Comparison of ENCODE assay signal across 11 cellular contexts in the genomic region with DNA sequence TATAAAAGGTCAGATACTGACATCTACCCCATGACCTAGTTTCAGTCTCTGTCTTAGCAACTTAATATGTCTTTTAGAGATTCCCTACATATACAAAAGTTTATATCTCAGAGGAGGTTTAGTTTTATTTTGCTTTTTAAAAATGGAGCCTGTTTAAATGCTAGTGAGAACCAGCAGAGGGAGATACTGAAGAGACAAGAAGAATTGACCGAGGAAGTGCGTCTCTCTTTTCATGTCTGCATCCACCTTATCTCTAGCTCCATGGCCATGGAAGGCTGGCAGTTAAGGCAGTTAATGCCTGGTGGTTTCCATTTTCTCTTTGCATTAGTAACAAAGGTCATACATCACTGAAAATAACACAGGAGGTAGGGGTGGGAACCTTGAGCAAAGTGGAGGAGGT. TPM values are rescaled to one million over a fixed set of nuclear protein-coding genes. Genes with fewer than 3 reads are reported as not detected.
DNase-seq lines count a peak whose midpoint lies in the region; ATAC-seq, FAIRE-seq and TF ChIP-seq lines count a peak whose summit lies in the region.
"Had no signal": no experiment of that assay in that cellular context is flagged by ENCODE, and none has a peak within 500 bp of the region (broad histone marks: within the 10 kb centered on the region; RNA-seq: fewer than 3 reads in every experiment).

No MANE protein-coding gene starts in this region.

- H3K36me3 Mint-ChIP-seq in chondrocyte (ENCODE audit: low read depth): no peaks in the 10 kb centered on the region
- peaks cover 7% of the 10 kb centered on the region for H3K36me3 Mint-ChIP-seq in activated CD4-positive, alpha-beta T cell treated with anti-CD3 and anti-CD28 coated beads, Interleukin-2, amount 10 ng/mL, durations not matched to agents 7 days and 5 days (ENCODE audit: low read depth)

- H3K9ac ChIP-seq in OCI-LY3 (ENCODE audit: low read length): no peak overlapping the region

- ATAC-seq in pancreas: no peak
- no peak for ATAC-seq in HG02763 (IDR thresholded peaks at IDR 0.05; ENCODE audit: unreplicated experiment)

- H3K27ac ChIP-seq in OCI-LY3 (ENCODE audit: low read length): no peak overlapping the region
- no peak overlapping the region for H3K27ac ChIP-seq in osteoblast (ENCODE audit: low read depth, low read length)
- H3K27ac ChIP-seq in pancreas: no peak overlapping the region

- H3K27me3 ChIP-seq in OCI-LY3 (ENCODE audit: low read depth, low read length) (no peaks in the 10 kb centered on the region), osteoblast (ENCODE audit: insufficient read depth, low read length) (no peaks in the 10 kb centered on the region), pancreas (no peaks in the 10 kb centered on the region)

- H3K4me1 ChIP-seq in OCI-LY3 (ENCODE audit: low read length): no peaks in the 10 kb centered on the region
- H3K4me1 ChIP-seq in osteoblast (ENCODE audit: insufficient read depth, low read length): no peaks in the 10 kb centered on the region
- no peaks in the 10 kb centered on the region for H3K4me1 ChIP-seq in pancreas

- WGBS in pancreas, 2 donors: 89 to 90% methylated on average over 2 of the region's 2 CpGs

- peaks cover 23% of the 10 kb centered on the region for H3K36me3 ChIP-seq in OCI-LY3 (replicated peaks; ENCODE audit: low read depth, low read length)
- peaks cover 6% of the 10 kb centered on the region for H3K36me3 ChIP-seq in osteoblast (ENCODE audit: insufficient read depth, low read length)
- no peaks in the 10 kb centered on the region for H3K36me3 ChIP-seq in pancreas

- no peak overlapping the region for H3K4me3 Mint-ChIP-seq in chondrocyte (ENCODE audit: unreplicated experiment)
- no peak overlapping the region for H3K4me3 Mint-ChIP-seq in activated CD4-positive, alpha-beta T cell treated with anti-CD3 and anti-CD28 coated beads, Interleukin-2, amount 10 ng/mL, durations not matched to agents 7 days and 5 days
- H3K4me3 Mint-ChIP-seq: activated naive CD4-positive, alpha-beta T cell treated with anti-CD3 and anti-CD28 coated beads, Interleukin-2, amount 50 U/mL, for 24 hours had no signal

- DNase-seq in chondrocyte (ENCODE audit: low spot score) (no peak), osteoblast (ENCODE audit: insufficient read length, low spot score, missing footprints) (no peak), pancreas (no peak)
- DNase-seq in central memory CD4-positive, alpha-beta T cell: no peak
- no peak for DNase-seq in activated CD4-positive, alpha-beta T cell treated with anti-CD3 and anti-CD28 coated beads, Interleukin-2, amount 10 ng/mL, durations not matched to agents 7 days and 5 days
- DNase-seq: stimulated activated CD8-positive, alpha-beta memory T cell treated with anti-CD3 and anti-CD28 coated beads, Interleukin-4, amount 100 ng/mL, for 48 hours had no signal

- POLR2A ChIA-PET in activated CD4-positive, alpha-beta T cell treated with anti-CD3 and anti-CD28 coated beads, Interleukin-2, amount 10 ng/mL, durations not matched to agents 7 days and 5 days (lab: Charles Lee): no interaction called here

- H3K4me2 ChIP-seq in OCI-LY3 (ENCODE audit: low read length): no peak overlapping the region
- H3K4me2 ChIP-seq in osteoblast (ENCODE audit: insufficient read depth, low read length): no peak overlapping the region

- no peak for FAIRE-seq in pancreas (lab: Jason Lieb, UNC)

- CTCF ChIA-PET in activated CD4-positive, alpha-beta T cell treated with anti-CD3 and anti-CD28 coated beads, Interleukin-2, amount 10 ng/mL, durations not matched to agents 7 days and 5 days (lab: Charles Lee): interaction anchor here (0.6 to 1.1 kb wide), 4 partner anchors 17 to 155 kb away, joined by 3 to 4 read pairs (median 3); no protein-coding TSS in a partner anchor

- no peak overlapping the region for H3K4me3 ChIP-seq in OCI-LY3 (ENCODE audit: low read length)
- no peak overlapping the region for H3K4me3 ChIP-seq in osteoblast (ENCODE audit: insufficient read depth, low read length)
- H3K4me3 ChIP-seq in pancreas: no peak overlapping the region

- H3K9me3 Mint-ChIP-seq in chondrocyte (ENCODE audit: low read depth): no peaks in the 10 kb centered on the region
- H3K9me3 Mint-ChIP-seq in activated CD4-positive, alpha-beta T cell treated with anti-CD3 and anti-CD28 coated beads, Interleukin-2, amount 10 ng/mL, durations not matched to agents 7 days and 5 days: no peaks in the 10 kb centered on the region
- H3K9me3 Mint-ChIP-seq: activated naive CD4-positive, alpha-beta T cell treated with anti-CD3 and anti-CD28 coated beads, Interleukin-2, amount 50 U/mL, for 24 hours had no signal

- H3K9me3 ChIP-seq in OCI-LY3 (ENCODE audit: insufficient read depth, low read length) (no peaks in the 10 kb centered on the region), osteoblast (ENCODE audit: low read depth, low read length) (no peaks in the 10 kb centered on the region), pancreas (no peaks in the 10 kb centered on the region)

- peaks cover 89% of the 10 kb centered on the region for H3K79me2 ChIP-seq in OCI-LY3 (ENCODE audit: low read length)
- peaks cover 79% of the 10 kb centered on the region for H3K79me2 ChIP-seq in osteoblast (ENCODE audit: insufficient read depth, low read length)

- H3K27ac Mint-ChIP-seq in chondrocyte (ENCODE audit: unreplicated experiment): no peak overlapping the region
- H3K27ac Mint-ChIP-seq in activated CD4-positive, alpha-beta T cell treated with anti-CD3 and anti-CD28 coated beads, Interleukin-2, amount 10 ng/mL, durations not matched to agents 7 days and 5 days: no peak overlapping the region
- H3K27ac Mint-ChIP-seq: activated naive CD4-positive, alpha-beta T cell treated with anti-CD3 and anti-CD28 coated beads, Interleukin-2, amount 50 U/mL, for 24 hours had no signal

- H4K20me1 ChIP-seq in OCI-LY3 (ENCODE audit: insufficient read depth, low read length): peaks cover 22% of the 10 kb centered on the region
- peaks cover 2% of the 10 kb centered on the region for H4K20me1 ChIP-seq in osteoblast (ENCODE audit: insufficient read depth, low read length)

- H3K27me3 Mint-ChIP-seq in chondrocyte (ENCODE audit: low read depth): no peaks in the 10 kb centered on the region
- no peaks in the 10 kb centered on the region for H3K27me3 Mint-ChIP-seq in activated CD4-positive, alpha-beta T cell treated with anti-CD3 and anti-CD28 coated beads, Interleukin-2, amount 10 ng/mL, durations not matched to agents 7 days and 5 days
- H3K27me3 Mint-ChIP-seq: activated naive CD4-positive, alpha-beta T cell treated with anti-CD3 and anti-CD28 coated beads, Interleukin-2, amount 50 U/mL, for 24 hours had no signal

- intact Hi-C loops in pancreas (cut with DNase I): no loop called here

- no peak overlapping the region for H2AFZ ChIP-seq in OCI-LY3 (ENCODE audit: low read depth, low read length)
- no peak overlapping the region for H2AFZ ChIP-seq in osteoblast (ENCODE audit: low read length)

- peak; percentile 26 for TF ChIP-seq CTCF in GM12873 (IDR thresholded peaks at IDR 0.05; ENCODE audit: insufficient read depth, low read depth, low read length, missing control alignments)
- peak; percentile 32; the same call in 1 of the 2 replicates for TF ChIP-seq CTCF in OCI-LY3 (IDR thresholded peaks at IDR 0.05; ENCODE audit: low read depth, low read length)
- peak; percentile 70 for TF ChIP-seq CTCF in chondrocyte (IDR thresholded peaks at IDR 0.05)
- peak; percentile 52 for TF ChIP-seq CTCF in osteoblast (IDR thresholded peaks at IDR 0.05; ENCODE audit: extremely low read depth, low read depth, low read length)
- TF ChIP-seq CTCF in pancreas (IDR thresholded peaks at IDR 0.05): no peak

- no peaks in the 10 kb centered on the region for H3K4me1 Mint-ChIP-seq in chondrocyte (ENCODE audit: low read depth)
- peaks cover 5% of the 10 kb centered on the region for H3K4me1 Mint-ChIP-seq in activated CD4-positive, alpha-beta T cell treated with anti-CD3 and anti-CD28 coated beads, Interleukin-2, amount 10 ng/mL, durations not matched to agents 7 days and 5 days

RNA-seq across cellular contexts. Expression of a gene that starts 10.7 kb away (rescaled TPM):
- total RNA-seq in chondrocyte (8.3 to 13.1 TPM (median 9.2 TPM) in 3 replicates), osteoblast (5.3 and 6.9 TPM in 2 replicates), pancreas (1 to 10 TPM; 2.2 to 5.9 (median 4.0) TPM)
- 1 to 10 TPM; 1.1 to 2.1 TPM for polyA plus RNA-seq in pancreas
- 10 to 100 TPM; 30.9 to 36.6 TPM for total RNA-seq in activated CD4-positive, alpha-beta T cell treated with anti-CD3 and anti-CD28 coated beads, Interleukin-2, amount 10 ng/mL, durations not matched to agents 7 days and 5 days

RNA-seq across cellular contexts. Expression of a gene that starts 51.2 kb away (rescaled TPM):
- total RNA-seq in chondrocyte (6.8 to 10.2 TPM (median 7.0 TPM) in 3 replicates), osteoblast (11.9 and 12.7 TPM in 2 replicates), pancreas (1 to 10 TPM; 3.1 to 5.6 (median 5.2) TPM)
- 10 to 100 TPM in 1 of 2 donors, 1 to 10 TPM in 1; 5.2 to 10.4 TPM for polyA plus RNA-seq in pancreas
- total RNA-seq in activated CD4-positive, alpha-beta T cell treated with anti-CD3 and anti-CD28 coated beads, Interleukin-2, amount 10 ng/mL, durations not matched to agents 7 days and 5 days: 10 to 100 TPM; 24.6 to 26.8 TPM

RNA-seq across cellular contexts. Expression of a gene that starts 51.2 kb away (rescaled TPM):
- total RNA-seq in chondrocyte (11.3 to 13.4 TPM (median 12.3 TPM) in 3 replicates), osteoblast (17.7 and 22.4 TPM in 2 replicates), pancreas (1 to 10 TPM; 3.3 to 6.4 (median 5.2) TPM)
- 1 to 10 TPM; 2.1 to 3.5 TPM for polyA plus RNA-seq in pancreas
- total RNA-seq in activated CD4-positive, alpha-beta T cell treated with anti-CD3 and anti-CD28 coated beads, Interleukin-2, amount 10 ng/mL, durations not matched to agents 7 days and 5 days: 10 to 100 TPM; 18.3 to 21.6 TPM

RNA-seq across cellular contexts. Expression of a gene that starts 51.5 kb away (rescaled TPM):
- total RNA-seq in chondrocyte (0.32 to 1.9 TPM (median 0.69 TPM) in 3 replicates), osteoblast (1.8 TPM in 2 replicates), pancreas (1 to 10 TPM; 1.3 to 6.5 (median 4.0) TPM)
- polyA plus RNA-seq in pancreas: 1 to 10 TPM; 4.2 to 5.7 TPM
- total RNA-seq in activated CD4-positive, alpha-beta T cell treated with anti-CD3 and anti-CD28 coated beads, Interleukin-2, amount 10 ng/mL, durations not matched to agents 7 days and 5 days: under 1 TPM; 0.67 to 0.85 TPM
- total RNA-seq: glomerular endothelial cell had no signal

Comparison
In these comparisons a context has a peak if more than half of its experiments do, and no peak if none do; other contexts are left out.
1. CTCF ChIP-seq: peak in GM12873 (single experiment), OCI-LY3 (single experiment), chondrocyte (single experiment) and osteoblast (single experiment); none in pancreas (0 of 4).